Comparison of ENCODE assay signal across 8 cellular contexts in the genomic region with DNA sequence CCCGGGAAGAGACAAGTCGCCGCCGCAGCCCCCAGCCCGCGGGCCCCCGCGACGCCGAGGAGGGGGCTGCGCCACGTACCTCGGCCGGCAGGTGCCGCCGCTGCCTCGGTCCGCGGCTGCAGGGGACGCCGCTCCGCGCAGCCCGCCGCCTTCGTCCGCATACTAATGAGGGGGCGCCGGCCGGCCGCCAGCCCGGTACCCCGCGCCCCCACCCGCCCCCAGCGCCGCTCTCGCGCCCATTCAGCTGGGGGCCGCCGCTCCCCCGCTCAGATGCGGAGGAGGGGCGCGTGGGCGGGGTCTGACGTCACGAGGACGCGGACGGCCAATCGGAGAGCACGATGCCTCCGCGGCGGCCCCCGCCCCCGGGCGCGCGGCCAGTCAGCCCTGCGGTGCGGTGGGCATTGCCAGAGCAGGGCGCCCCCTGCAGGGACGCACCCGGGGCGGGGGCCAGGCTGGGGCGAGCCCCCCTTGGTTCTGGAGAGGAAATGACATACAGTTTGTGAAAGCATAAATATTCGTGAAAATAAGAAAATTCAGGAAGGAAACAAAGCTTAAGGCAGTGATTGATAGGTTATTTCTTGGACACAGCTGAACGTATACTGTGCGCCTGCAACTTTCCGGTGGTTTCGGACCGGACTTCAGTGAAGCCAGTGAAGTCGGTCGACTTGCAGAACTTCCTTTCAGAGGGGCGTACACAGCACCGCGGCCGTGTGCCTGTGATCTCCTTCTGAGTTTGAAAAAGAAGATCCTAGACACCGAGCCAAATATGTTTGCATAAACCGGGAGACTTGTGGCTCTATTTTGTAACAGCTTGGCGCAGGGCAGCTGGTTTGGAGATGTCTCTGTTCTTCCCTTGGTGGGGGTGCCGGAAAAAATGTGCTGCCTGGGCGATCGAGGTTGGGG. TPM values are rescaled to one million over a fixed set of nuclear protein-coding genes. Genes with fewer than 3 reads are reported as not detected.
A peak's percentile ranks its signal among the peaks of the same experiment; 100 is the strongest.
DNase-seq lines count a peak whose midpoint lies in the region; ATAC-seq and TF ChIP-seq lines count a peak whose summit lies in the region.

A gene (minus strand): TSS at position 246 of the 903 bp plus-strand sequence. CDS start 85 bp downstream, at position 161.

- ATAC-seq in HG02588 (IDR thresholded peaks at IDR 0.05; ENCODE audit: unreplicated experiment) (peak; percentile 79), heart left ventricle (peak; percentile 82 to 91 (median 84)), upper lobe of right lung (peak; percentile 90)

- H3K36me3 ChIP-seq in adipocyte (ENCODE audit: control insufficient read depth, insufficient read depth, low read length, severe bottlenecking) (no peaks in the 10 kb centered on the region), heart left ventricle (no peaks in the 10 kb centered on the region), upper lobe of right lung (no peaks in the 10 kb centered on the region)

- peaks cover 60% of the 10 kb centered on the region for H3K4me1 ChIP-seq in adipocyte (ENCODE audit: control insufficient read depth, insufficient read depth, low read length)
- H3K4me1 ChIP-seq in heart left ventricle, result peaks cover 0 to 74% (median 24%) of the 10 kb centered on the region in 12 donors
- peaks cover 40% of the 10 kb centered on the region for H3K4me1 ChIP-seq in upper lobe of right lung

- WGBS in heart left ventricle, 4 donors, result 0 to 1% (median 0%) methylated on average over 32 to 86 of the region's 86 CpGs

- peak in 1 of 2 donors; percentile 8 for TF ChIP-seq POLR2A in heart left ventricle (IDR thresholded peaks at IDR 0.05)

- H3K27ac ChIP-seq in heart left ventricle, result peak within 1 kb of the TSS; percentile 52 to 94 (median 80)
- H3K27ac ChIP-seq in upper lobe of right lung, result peak within 1 kb of the TSS; percentile 91

- H3K4me3 ChIP-seq in GM12865 (ENCODE audit: low read depth, low read length) (peak within 1 kb of the TSS; percentile 82), adipocyte (ENCODE audit: low read length) (peak within 1 kb of the TSS; percentile 88), heart left ventricle (peak within 1 kb of the TSS; percentile 51 to 89 (median 72)), upper lobe of right lung (peak within 1 kb of the TSS; percentile 76)

- peak; percentile 91 for DNase-seq in GM12865 (ENCODE audit: low read depth)
- peak; percentile 70 for DNase-seq in NCI-H1092 (lab: John Stamatoyannopoulos, UW)
- peak; percentile 87 for DNase-seq in T follicular helper cell (ENCODE audit: low read depth)
- DNase-seq in adipocyte (ENCODE audit: low read depth), result peak; percentile 93
- DNase-seq in heart left ventricle, result peak; percentile 91 to 97 (median 93)
- DNase-seq in posterior vena cava (ENCODE audit: low spot score), result peak; percentile 97
- DNase-seq in upper lobe of right lung, result peak; percentile 98

- TF ChIP-seq CTCF in GM12865 (IDR thresholded peaks at IDR 0.05; ENCODE audit: insufficient read depth, low read depth, low read length, missing control alignments) (peak; percentile 70), heart left ventricle (IDR thresholded peaks at IDR 0.05) (peak; percentile 38 to 82 (median 68)), upper lobe of right lung (IDR thresholded peaks at IDR 0.05) (peak; percentile 66)

- no peaks in the 10 kb centered on the region for H3K9me3 ChIP-seq in adipocyte (ENCODE audit: control insufficient read depth, low read length)
- no peaks in the 10 kb centered on the region for H3K9me3 ChIP-seq in heart left ventricle
- no peaks in the 10 kb centered on the region for H3K9me3 ChIP-seq in upper lobe of right lung

- H3K27me3 ChIP-seq in adipocyte (replicated peaks; ENCODE audit: control insufficient read depth, insufficient read depth, low read length) (no peaks in the 10 kb centered on the region), heart left ventricle (no peaks in the 10 kb centered on the region), upper lobe of right lung (no peaks in the 10 kb centered on the region)

- peak within 1 kb of the TSS; percentile 91 for H3K9ac ChIP-seq in adipocyte (ENCODE audit: low read length)

- intact Hi-C loops in heart left ventricle (cut with DNase I) (loop anchor here (2.0 to 10.0 kb wide), 12 partner anchors 54 to 190 kb away; no protein-coding TSS in a partner anchor), posterior vena cava (cut with DNase I) (no loop called here), upper lobe of right lung (cut with DNase I) (no loop called here)

RNA-seq across cellular contexts. Expression of the gene that starts here (rescaled TPM):
- total RNA-seq in heart left ventricle (10 to 100 TPM in 2 of 9 donors, 1 to 10 TPM in 7; 2.0 to 21.1 (median 4.0) TPM), posterior vena cava (10 to 100 TPM; 20.4 to 23.5 TPM), upper lobe of right lung (76.7 TPM)
- polyA plus RNA-seq in heart left ventricle, result 1 to 10 TPM; 3.2 to 4.3 TPM

Comparison
In these comparisons a context has a peak if more than half of its experiments do, and no peak if none do; other contexts are left out.
1. Peak in every context shown above with its lines: DNase-seq, ATAC-seq, H3K4me3 ChIP-seq and H3K27ac ChIP-seq.
2. intact Hi-C loops: an anchor here in heart left ventricle (2.0 to 10.0 kb wide); none called in posterior vena cava and upper lobe of right lung.